In the genomic region with DNA sequence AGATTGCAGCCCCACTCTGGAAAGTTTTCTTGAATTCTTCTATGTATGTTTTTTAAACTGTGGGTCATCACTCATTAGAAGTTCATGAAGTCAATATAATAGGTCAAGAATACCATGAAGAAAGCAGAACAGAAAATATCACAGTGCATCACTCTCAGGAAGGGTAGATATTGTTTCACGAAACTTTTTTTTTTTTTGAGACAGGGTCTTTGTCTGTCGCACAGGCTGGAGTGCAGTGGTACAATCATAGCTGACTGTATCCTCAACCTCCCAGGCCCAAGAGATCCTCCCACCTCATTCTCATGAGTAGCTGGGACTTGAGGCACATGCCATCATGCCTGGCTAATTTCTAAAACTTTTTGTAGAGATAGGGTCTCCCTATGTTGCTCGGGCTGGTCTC, we compare ENCODE assay signal across 31 cellular contexts. TPM values are rescaled to one million over a fixed set of nuclear protein-coding genes. Genes with fewer than 3 reads are reported as not detected.
DNase-seq lines count a peak whose midpoint lies in the region; ATAC-seq and TF ChIP-seq lines count a peak whose summit lies in the region.
"Had no signal": no experiment of that assay in that cellular context is flagged by ENCODE, and none has a peak within 500 bp of the region (broad histone marks: within the 10 kb centered on the region; RNA-seq: fewer than 3 reads in every experiment).

No MANE protein-coding gene starts in this region.

- H3K9me3 Mint-ChIP-seq in activated naive CD8-positive, alpha-beta T cell (ENCODE audit: low read depth): no peaks in the 10 kb centered on the region
- peaks cover 14% of the 10 kb centered on the region for H3K9me3 Mint-ChIP-seq in activated naive CD8-positive, alpha-beta T cell treated with anti-CD3 and anti-CD28 coated beads for 36 hours
- H3K9me3 Mint-ChIP-seq in activated T-helper 17 cell treated with anti-CD3 and anti-CD28 coated beads, Interleukin-2, amount 50 U/mL, for 72 hours: no peaks in the 10 kb centered on the region
- H3K9me3 Mint-ChIP-seq in stimulated activated naive B cell treated with anti-CD40 and anti-IgM and Interleukin-4, amounts not matched to agents 10 μg/mL and 1 μg/mL and 100 μg/mL, for 72 hours: peaks cover 8% of the 10 kb centered on the region in 2 donors
- peaks cover 2% of the 10 kb centered on the region for H3K9me3 Mint-ChIP-seq in nephron progenitor cell
- H3K9me3 Mint-ChIP-seq: H9 had no signal

- H3K4me3 Mint-ChIP-seq in activated naive CD8-positive, alpha-beta T cell: no peak overlapping the region
- no peak overlapping the region for H3K4me3 Mint-ChIP-seq in activated naive CD8-positive, alpha-beta T cell treated with anti-CD3 and anti-CD28 coated beads for 36 hours
- H3K4me3 Mint-ChIP-seq in activated T-helper 17 cell treated with anti-CD3 and anti-CD28 coated beads, Interleukin-2, amount 50 U/mL, for 72 hours: no peak overlapping the region
- peak overlapping the region in 1 of 2 donors; percentile 43 for H3K4me3 Mint-ChIP-seq in stimulated activated naive B cell treated with anti-CD40 and anti-IgM and Interleukin-4, amounts not matched to agents 10 μg/mL and 1 μg/mL and 100 μg/mL, for 72 hours
- H3K4me3 Mint-ChIP-seq in nephron progenitor cell: no peak overlapping the region
- H3K4me3 Mint-ChIP-seq: activated CD4-positive, alpha-beta memory T cell treated with anti-CD3 and anti-CD28 coated beads for 36 hours; brain; H9 had no signal

- DNase-seq in activated naive CD8-positive, alpha-beta T cell treated with anti-CD3 and anti-CD28 coated beads for 36 hours: no peak
- no peak for DNase-seq in stimulated activated naive B cell treated with anti-CD40 and anti-IgM and Interleukin-4, amounts not matched to agents 10 μg/mL and 1 μg/mL and 100 μg/mL, for 72 hours
- DNase-seq in nephron progenitor cell: no peak
- DNase-seq: activated CD4-positive, alpha-beta memory T cell treated with anti-CD3 and anti-CD28 coated beads for 36 hours; activated CD4-positive, CD25-positive, alpha-beta regulatory T cell treated with anti-CD3 and anti-CD28 coated beads, Interleukin-2, amount 50 U/mL, for 72 hours; activated effector memory CD4-positive, alpha-beta T cell treated with Interleukin-2 at 50 U/mL for 16 hours; Caco-2; cerebellar nuclear complex; DMS79; esophagus squamous epithelium; foreskin melanocyte; GDM1; H9; KBM-7; MM.1S; NCI-H1417; NCI-H2029 treated with DMSO at 0.1 percent for 48 hours; NCI-H2227 treated with DMSO at 0.1 percent for 48 hours; NCI-H774; nucleus accumbens; RPMI8226; stimulated activated CD4-positive, alpha-beta T cell treated with anti-CD3 and anti-CD28 coated beads, Interleukin-15, amount 100 ng/mL, for 24 hours had no signal

- H3K36me3 Mint-ChIP-seq in activated naive CD8-positive, alpha-beta T cell: peaks cover 12% of the 10 kb centered on the region
- peaks cover 54% of the 10 kb centered on the region for H3K36me3 Mint-ChIP-seq in activated naive CD8-positive, alpha-beta T cell treated with anti-CD3 and anti-CD28 coated beads for 36 hours
- H3K36me3 Mint-ChIP-seq in activated T-helper 17 cell treated with anti-CD3 and anti-CD28 coated beads, Interleukin-2, amount 50 U/mL, for 72 hours (ENCODE audit: low read depth): peaks cover 5% of the 10 kb centered on the region
- H3K36me3 Mint-ChIP-seq in stimulated activated naive B cell treated with anti-CD40 and anti-IgM and Interleukin-4, amounts not matched to agents 10 μg/mL and 1 μg/mL and 100 μg/mL, for 72 hours: peaks cover 26 to 38% of the 10 kb centered on the region in 2 donors
- no peaks in the 10 kb centered on the region for H3K36me3 Mint-ChIP-seq in nephron progenitor cell (ENCODE audit: low read depth)
- H3K36me3 Mint-ChIP-seq: brain had no signal

- no peaks in the 10 kb centered on the region for H3K27me3 Mint-ChIP-seq in activated naive CD8-positive, alpha-beta T cell
- H3K27me3 Mint-ChIP-seq in activated naive CD8-positive, alpha-beta T cell treated with anti-CD3 and anti-CD28 coated beads for 36 hours: no peaks in the 10 kb centered on the region
- H3K27me3 Mint-ChIP-seq in activated T-helper 17 cell treated with anti-CD3 and anti-CD28 coated beads, Interleukin-2, amount 50 U/mL, for 72 hours: no peaks in the 10 kb centered on the region
- H3K27me3 Mint-ChIP-seq in stimulated activated naive B cell treated with anti-CD40 and anti-IgM and Interleukin-4, amounts not matched to agents 10 μg/mL and 1 μg/mL and 100 μg/mL, for 72 hours: no peaks in the 10 kb centered on the region
- peaks cover 57% of the 10 kb centered on the region for H3K27me3 Mint-ChIP-seq in nephron progenitor cell (ENCODE audit: low read depth, poor library complexity)
- H3K27me3 Mint-ChIP-seq: activated CD4-positive, alpha-beta memory T cell treated with anti-CD3 and anti-CD28 coated beads for 36 hours had no signal

- TF ChIP-seq CTCF in nephron progenitor cell (IDR thresholded peaks at IDR 0.05): no peak

- peaks cover 83% of the 10 kb centered on the region for H3K4me1 Mint-ChIP-seq in activated naive CD8-positive, alpha-beta T cell (ENCODE audit: low read depth)
- H3K4me1 Mint-ChIP-seq in activated naive CD8-positive, alpha-beta T cell treated with anti-CD3 and anti-CD28 coated beads for 36 hours: peaks cover 75% of the 10 kb centered on the region
- peaks cover 55% of the 10 kb centered on the region for H3K4me1 Mint-ChIP-seq in activated T-helper 17 cell treated with anti-CD3 and anti-CD28 coated beads, Interleukin-2, amount 50 U/mL, for 72 hours
- peaks cover 74 to 96% of the 10 kb centered on the region in 2 donors for H3K4me1 Mint-ChIP-seq in stimulated activated naive B cell treated with anti-CD40 and anti-IgM and Interleukin-4, amounts not matched to agents 10 μg/mL and 1 μg/mL and 100 μg/mL, for 72 hours
- peaks cover 5% of the 10 kb centered on the region for H3K4me1 Mint-ChIP-seq in nephron progenitor cell

- ATAC-seq in GM21528 (IDR thresholded peaks at IDR 0.05; ENCODE audit: low FRiP score, unreplicated experiment): peak; percentile 42
- ATAC-seq in activated T-helper 17 cell treated with anti-CD3 and anti-CD28 coated beads, Interleukin-2, amount 50 U/mL, for 72 hours (replicated peaks): peak; percentile 42
- ATAC-seq in stimulated activated naive B cell treated with anti-CD40 and anti-IgM and Interleukin-4, amounts not matched to agents 10 μg/mL and 1 μg/mL and 100 μg/mL, for 72 hours (replicated peaks): peak; percentile 68 to 83
- ATAC-seq in HG03520 (IDR thresholded peaks at IDR 0.05; ENCODE audit: unreplicated experiment): no peak
- ATAC-seq in GM21515 (IDR thresholded peaks at IDR 0.05; ENCODE audit: unreplicated experiment): no peak
- ATAC-seq: A549 had no signal

- H3K27ac Mint-ChIP-seq in activated naive CD8-positive, alpha-beta T cell: peak overlapping the region; percentile 1
- H3K27ac Mint-ChIP-seq in activated naive CD8-positive, alpha-beta T cell treated with anti-CD3 and anti-CD28 coated beads for 36 hours: no peak overlapping the region
- no peak overlapping the region for H3K27ac Mint-ChIP-seq in activated T-helper 17 cell treated with anti-CD3 and anti-CD28 coated beads, Interleukin-2, amount 50 U/mL, for 72 hours
- H3K27ac Mint-ChIP-seq in stimulated activated naive B cell treated with anti-CD40 and anti-IgM and Interleukin-4, amounts not matched to agents 10 μg/mL and 1 μg/mL and 100 μg/mL, for 72 hours: peak overlapping the region; percentile 43
- no peak overlapping the region for H3K27ac Mint-ChIP-seq in nephron progenitor cell
- H3K27ac Mint-ChIP-seq: activated CD4-positive, alpha-beta memory T cell treated with anti-CD3 and anti-CD28 coated beads for 36 hours; H9 had no signal

RNA-seq across cellular contexts. Expression of a gene that starts 20.6 kb away (rescaled TPM):
- total RNA-seq in activated naive CD8-positive, alpha-beta T cell treated with anti-CD3 and anti-CD28 coated beads for 36 hours: 10 to 100 TPM; 75.8 to 82.6 TPM
- total RNA-seq in activated T-helper 17 cell treated with anti-CD3 and anti-CD28 coated beads, Interleukin-2, amount 50 U/mL, for 72 hours: 10 to 100 TPM; 76.0 to 87.7 TPM
- total RNA-seq: Caco-2, dermis microvascular lymphatic vessel endothelial cell, lung microvascular endothelial cell had no signal

Comparison
In these comparisons a context has a peak if more than half of its experiments do, and no peak if none do; other contexts are left out.
1. H3K27ac Mint-ChIP-seq: peak in activated naive CD8-positive, alpha-beta T cell (single experiment) and stimulated activated naive B cell treated with anti-CD40 and anti-IgM and Interleukin-4, amounts not matched to agents 10 μg/mL and 1 μg/mL and 100 μg/mL, for 72 hours (single experiment); none in activated naive CD8-positive, alpha-beta T cell treated with anti-CD3 and anti-CD28 coated beads for 36 hours (single experiment), activated T-helper 17 cell treated with anti-CD3 and anti-CD28 coated beads, Interleukin-2, amount 50 U/mL, for 72 hours (single experiment) and nephron progenitor cell (single experiment).
2. ATAC-seq: peak in GM21528 (single experiment), activated T-helper 17 cell treated with anti-CD3 and anti-CD28 coated beads, Interleukin-2, amount 50 U/mL, for 72 hours (single experiment) and stimulated activated naive B cell treated with anti-CD40 and anti-IgM and Interleukin-4, amounts not matched to agents 10 μg/mL and 1 μg/mL and 100 μg/mL, for 72 hours (2 of 2); none in HG03520 (single experiment) and GM21515 (single experiment).